Comparison of ENCODE assay signal across 10 cellular contexts in genomic region chr5:178483620-178484019, GRCh38.
DNase-seq lines count a peak whose midpoint lies in the region; TF ChIP-seq lines count a peak whose summit lies in the region.
"Had no signal": no experiment of that assay in that cellular context is flagged by ENCODE, and none has a peak within 500 bp of the region (broad histone marks: within the 10 kb centered on the region; RNA-seq: fewer than 3 reads in every experiment).

No MANE protein-coding gene starts in this region.

- peaks cover 16% of the 10 kb centered on the region for H3K27me3 Mint-ChIP-seq in activated naive CD4-positive, alpha-beta T cell treated with anti-CD3 and anti-CD28 coated beads, Interleukin-2, amount 10 ng/mL, durations not matched to agents 7 days and 5 days
- peaks cover 2% of the 10 kb centered on the region for H3K27me3 Mint-ChIP-seq in Caco-2 (ENCODE audit: insufficient read depth, unreplicated experiment)

- H3K27ac Mint-ChIP-seq in activated naive CD4-positive, alpha-beta T cell treated with anti-CD3 and anti-CD28 coated beads, Interleukin-2, amount 10 ng/mL, durations not matched to agents 7 days and 5 days: peak overlapping the region; percentile 61
- no peak overlapping the region for H3K27ac Mint-ChIP-seq in Caco-2 (ENCODE audit: unreplicated experiment)

- intact Hi-C loops in Caco-2 (cut with micrococcal nuclease; ENCODE audit: unreplicated experiment): no loop called here

- H3K4me1 ChIP-seq in neuron (ENCODE audit: insufficient read depth, low read length) (peaks cover 5% of the 10 kb centered on the region), Caco-2 (no peaks in the 10 kb centered on the region)

- H2AFZ ChIP-seq in neuron (ENCODE audit: low read depth, low read length): peak overlapping the region; percentile 43

- peak overlapping the region; percentile 33 for H3K4me3 Mint-ChIP-seq in activated naive CD4-positive, alpha-beta T cell treated with anti-CD3 and anti-CD28 coated beads, Interleukin-2, amount 10 ng/mL, durations not matched to agents 7 days and 5 days
- no peak overlapping the region for H3K4me3 Mint-ChIP-seq in Caco-2 (ENCODE audit: unreplicated experiment)
- H3K4me3 Mint-ChIP-seq: brain had no signal

- no peak overlapping the region for H3K4me3 ChIP-seq in neuron (ENCODE audit: low read length)
- H3K4me3 ChIP-seq in Caco-2 (ENCODE audit: low read depth, low read length): no peak overlapping the region

- no peaks in the 10 kb centered on the region for H3K36me3 Mint-ChIP-seq in activated naive CD4-positive, alpha-beta T cell treated with anti-CD3 and anti-CD28 coated beads, Interleukin-2, amount 10 ng/mL, durations not matched to agents 7 days and 5 days
- no peaks in the 10 kb centered on the region for H3K36me3 Mint-ChIP-seq in Caco-2 (ENCODE audit: insufficient read depth, unreplicated experiment)
- H3K36me3 Mint-ChIP-seq: brain had no signal

- H3K9me3 ChIP-seq in neuron (ENCODE audit: low read length) (no peaks in the 10 kb centered on the region), Caco-2 (no peaks in the 10 kb centered on the region)

- no TSS peak for BruUV-seq in Caco-2 (replicated peaks; lab: Mats Ljungman, UMichigan)

- CTCF ChIA-PET in activated naive CD4-positive, alpha-beta T cell treated with anti-CD3 and anti-CD28 coated beads, Interleukin-2, amount 10 ng/mL, durations not matched to agents 7 days and 5 days (lab: Charles Lee): no interaction called here
- CTCF ChIA-PET in Caco-2 (lab: Charles Lee): no interaction called here

- H3K9me3 Mint-ChIP-seq in activated naive CD4-positive, alpha-beta T cell treated with anti-CD3 and anti-CD28 coated beads, Interleukin-2, amount 10 ng/mL, durations not matched to agents 7 days and 5 days: peaks cover 6% of the 10 kb centered on the region
- H3K9me3 Mint-ChIP-seq in Caco-2 (ENCODE audit: unreplicated experiment): no peaks in the 10 kb centered on the region

- POLR2A ChIA-PET in Caco-2 (lab: Charles Lee): no interaction called here

- TF ChIP-seq CTCF in Caco-2 (IDR thresholded peaks at IDR 0.05; ENCODE audit: insufficient read depth in 1 of 2, low read depth in 1 of 2, low read length in 1 of 2, severe bottlenecking in 1 of 2, unreplicated experiment in 1 of 2): no peak

- peak; percentile 85 to 90 for DNase-seq in AML-193 (lab: John Stamatoyannopoulos, UW)
- DNase-seq in T-helper 1 cell: peak in 3 of 5 donors; percentile 27 to 57 (median 41)
- peak; percentile 71 for DNase-seq in activated naive CD4-positive, alpha-beta T cell treated with anti-CD3 and anti-CD28 coated beads, Interleukin-2, amount 10 ng/mL, durations not matched to agents 7 days and 5 days
- DNase-seq in kidney glomerular epithelial cell (lab: John Stamatoyannopoulos, UW): no peak
- DNase-seq in Caco-2: no peak
- no peak for DNase-seq in HPDE6-E6E7 (ENCODE audit: extremely low spot score)
- DNase-seq in germinal center (ENCODE audit: low spot score): no peak
- DNase-seq: NCI-H226 had no signal

- H3K36me3 ChIP-seq in neuron (ENCODE audit: insufficient read depth, low read length) (no peaks in the 10 kb centered on the region), Caco-2 (ENCODE audit: control insufficient read depth, insufficient read depth, low read length) (no peaks in the 10 kb centered on the region)

- H3K27me3 ChIP-seq in neuron (ENCODE audit: insufficient read depth, low read length) (no peaks in the 10 kb centered on the region), Caco-2 (replicated peaks; ENCODE audit: control insufficient read depth, insufficient read depth, low read length) (no peaks in the 10 kb centered on the region)

- H3K4me1 Mint-ChIP-seq in activated naive CD4-positive, alpha-beta T cell treated with anti-CD3 and anti-CD28 coated beads, Interleukin-2, amount 10 ng/mL, durations not matched to agents 7 days and 5 days: peaks cover 11% of the 10 kb centered on the region
- no peaks in the 10 kb centered on the region for H3K4me1 Mint-ChIP-seq in Caco-2 (ENCODE audit: low read depth, unreplicated experiment)

Comparison
In these comparisons a context has a peak if more than half of its experiments do, and no peak if none do; other contexts are left out.
1. DNase-seq: peak in AML-193 (2 of 2), T-helper 1 cell (3 of 5) and activated naive CD4-positive, alpha-beta T cell treated with anti-CD3 and anti-CD28 coated beads, Interleukin-2, amount 10 ng/mL, durations not matched to agents 7 days and 5 days (single experiment); none in kidney glomerular epithelial cell (single experiment), Caco-2 (0 of 2), HPDE6-E6E7 (single experiment) and germinal center (single experiment).